Comparison of ENCODE assay signal across 16 cellular contexts in the genomic region with DNA sequence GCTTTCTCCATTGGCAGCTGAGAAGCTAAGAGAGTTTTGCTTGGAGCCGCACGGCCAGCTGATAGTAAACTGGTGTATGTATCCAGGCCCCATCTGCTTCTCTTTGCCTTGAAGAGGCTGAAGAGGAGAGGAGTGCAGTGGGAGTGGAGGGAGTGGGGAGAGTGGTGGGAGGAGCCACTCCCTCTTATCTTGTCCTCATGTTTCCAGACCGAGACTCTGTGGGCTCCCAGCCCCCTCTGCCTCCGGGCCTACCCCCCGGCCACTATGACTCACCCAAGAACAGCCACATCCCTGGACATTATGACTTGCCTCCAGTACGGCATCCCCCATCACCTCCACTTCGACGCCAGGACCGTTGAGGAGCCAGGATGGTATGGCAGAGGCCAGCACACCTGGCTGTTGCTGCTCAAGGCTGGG.
DNase-seq lines count a peak whose midpoint lies in the region; ATAC-seq and TF ChIP-seq lines count a peak whose summit lies in the region.
"Had no signal": no experiment of that assay in that cellular context is flagged by ENCODE, and none has a peak within 500 bp of the region (broad histone marks: within the 10 kb centered on the region; RNA-seq: fewer than 3 reads in every experiment).

No MANE protein-coding gene starts in this region.

- ATAC-seq in HG03457 (IDR thresholded peaks at IDR 0.05; ENCODE audit: unreplicated experiment), result no peak
- ATAC-seq in GM21576 (IDR thresholded peaks at IDR 0.05; ENCODE audit: unreplicated experiment), result no peak
- ATAC-seq: effector memory CD8-positive, alpha-beta T cell had no signal

- in situ Hi-C loops in astrocyte of the spinal cord (cut with HindIII; ENCODE audit: low sequenced_read_pairs), result no loop called here

- H3K27ac Mint-ChIP-seq in nephron, result peak overlapping the region in 2 of 3 experiments; percentile 55 to 81
- H3K27ac Mint-ChIP-seq: B cell; effector memory CD8-positive, alpha-beta T cell had no signal

- peaks cover 48% of the 10 kb centered on the region for H3K36me3 Mint-ChIP-seq in nephron (ENCODE audit: low read depth)

- peak overlapping the region in 1 of 3 experiments; percentile 65 for H3K4me3 Mint-ChIP-seq in nephron
- H3K4me3 Mint-ChIP-seq: B cell; effector memory CD8-positive, alpha-beta T cell had no signal

- TF ChIP-seq CTCF in astrocyte of the spinal cord (IDR thresholded peaks at IDR 0.05; ENCODE audit: low read depth, low read length), result no peak
- no peak for TF ChIP-seq CTCF in nephron (IDR thresholded peaks at IDR 0.05; ENCODE audit: unreplicated experiment in 3 of 3)

- DNase-seq in ELR (ENCODE audit: low read depth) (peak; percentile 63), NCI-H510A treated with DMSO at 0.1 percent for 48 hours (lab: John Stamatoyannopoulos, UW) (peak; percentile 70), astrocyte of the spinal cord (ENCODE audit: low read depth, low spot score) (peak; percentile 54), Ammon's horn (ENCODE audit: low spot score) (no peak), NCI-H2171 treated with DMSO at 0.1 percent for 48 hours (lab: John Stamatoyannopoulos, UW) (no peak)
- DNase-seq: activated gamma-delta T cell; amniotic stem cell; effector memory CD8-positive, alpha-beta T cell; midbrain; NCI-H1436 treated with DMSO at 0.1 percent for 48 hours; SJCRH30 had no signal

- peaks cover 17% of the 10 kb centered on the region for H3K27me3 Mint-ChIP-seq in nephron (ENCODE audit: low read depth)

- peaks cover 5% of the 10 kb centered on the region for H3K9me3 Mint-ChIP-seq in nephron
- H3K9me3 Mint-ChIP-seq: effector memory CD8-positive, alpha-beta T cell had no signal

- peaks cover 23% of the 10 kb centered on the region for H3K4me1 Mint-ChIP-seq in nephron
- H3K4me1 Mint-ChIP-seq: B cell had no signal

- no peak overlapping the region for H3K4me3 ChIP-seq in astrocyte of the spinal cord (ENCODE audit: low read depth, low read length)
- H3K4me3 ChIP-seq: SJCRH30, thoracic aorta had no signal

Comparison
In these comparisons a context has a peak if more than half of its experiments do, and no peak if none do; other contexts are left out.
1. DNase-seq: peak in ELR (single experiment), NCI-H510A treated with DMSO at 0.1 percent for 48 hours (single experiment) and astrocyte of the spinal cord (single experiment); none in Ammon's horn (single experiment) and NCI-H2171 treated with DMSO at 0.1 percent for 48 hours (single experiment).